Comparison of ENCODE assay signal across 13 cellular contexts in genomic region chr1:9384751-9385245, GRCh38.
A peak's percentile ranks its signal among the peaks of the same experiment; 100 is the strongest.
DNase-seq lines count a peak whose midpoint lies in the region; ATAC-seq and TF ChIP-seq lines count a peak whose summit lies in the region.
"Had no signal": no experiment of that assay in that cellular context is flagged by ENCODE, and none has a peak within 500 bp of the region (broad histone marks: within the 10 kb centered on the region; RNA-seq: fewer than 3 reads in every experiment).

No MANE protein-coding gene starts in this region.

- peaks cover 7% of the 10 kb centered on the region for H3K4me1 Mint-ChIP-seq in Caco-2 (ENCODE audit: low read depth, unreplicated experiment)

- 12 to 17% (median 16%) methylated on average over 18 of the region's 18 CpGs for WGBS in ovary, 3 donors

- TF ChIP-seq CTCF in Caco-2 (IDR thresholded peaks at IDR 0.05; ENCODE audit: insufficient read depth in 1 of 2, low read depth in 1 of 2, low read length in 1 of 2, severe bottlenecking in 1 of 2, unreplicated experiment in 1 of 2) (no peak), colonic mucosa (IDR thresholded peaks at IDR 0.05) (no peak), ovary (IDR thresholded peaks at IDR 0.05) (no peak)

- DNase-seq in Caco-2 (peak; percentile 25 to 48), colonic mucosa (no peak), left kidney (ENCODE audit: low read depth, low spot score) (peak; percentile 75), renal cortical epithelial cell (ENCODE audit: low read depth) (peak; percentile 22), NCI-H345 (lab: John Stamatoyannopoulos, UW) (no peak), CD1c-positive myeloid dendritic cell (ENCODE audit: extremely low spot score) (no peak), ovary (no peak)
- DNase-seq: activated CD8-positive, alpha-beta memory T cell treated with anti-CD3 and anti-CD28 coated beads, Interleukin-2, amount 50 U/mL, for 4 hours; body of pancreas; mesendoderm; NCI-H1436 had no signal

- TF ChIP-seq POLR2A in ovary (IDR thresholded peaks at IDR 0.05), result no peak

- ATAC-seq in HG03457 (IDR thresholded peaks at IDR 0.05; ENCODE audit: unreplicated experiment), result no peak
- ATAC-seq: body of pancreas had no signal

- no peak overlapping the region for H3K4me3 Mint-ChIP-seq in Caco-2 (ENCODE audit: unreplicated experiment)
- H3K4me3 Mint-ChIP-seq: B cell had no signal

- TF ChIP-seq EP300 in ovary (IDR thresholded peaks at IDR 0.05), result no peak

- CTCF ChIA-PET in Caco-2 (lab: Charles Lee), result no interaction called here

- no peaks in the 10 kb centered on the region for H3K27me3 Mint-ChIP-seq in Caco-2 (ENCODE audit: insufficient read depth, unreplicated experiment)

- no peaks in the 10 kb centered on the region for H3K27me3 ChIP-seq in Caco-2 (replicated peaks; ENCODE audit: control insufficient read depth, insufficient read depth, low read length)
- no peaks in the 10 kb centered on the region for H3K27me3 ChIP-seq in colonic mucosa
- no peaks in the 10 kb centered on the region for H3K27me3 ChIP-seq in ovary
- H3K27me3 ChIP-seq: body of pancreas had no signal

- H3K9me3 Mint-ChIP-seq in Caco-2 (ENCODE audit: unreplicated experiment), result no peaks in the 10 kb centered on the region

- H3K36me3 Mint-ChIP-seq in Caco-2 (ENCODE audit: insufficient read depth, unreplicated experiment), result no peaks in the 10 kb centered on the region

- H3K9me3 ChIP-seq in Caco-2 (no peaks in the 10 kb centered on the region), colonic mucosa (no peaks in the 10 kb centered on the region), ovary (no peaks in the 10 kb centered on the region)
- H3K9me3 ChIP-seq: body of pancreas had no signal

- H3K36me3 ChIP-seq in Caco-2 (ENCODE audit: control insufficient read depth, insufficient read depth, low read length) (no peaks in the 10 kb centered on the region), colonic mucosa (no peaks in the 10 kb centered on the region), ovary (no peaks in the 10 kb centered on the region)

- intact Hi-C loops in Caco-2 (cut with micrococcal nuclease; ENCODE audit: unreplicated experiment) (no loop called here), colonic mucosa (cut with DNase I) (no loop called here), ovary (cut with DNase I) (no loop called here)

- H3K27ac Mint-ChIP-seq in Caco-2 (ENCODE audit: unreplicated experiment), result peak overlapping the region; percentile 42
- H3K27ac Mint-ChIP-seq: B cell had no signal

- no peak overlapping the region for H3K9ac ChIP-seq in colonic mucosa (ENCODE audit: low read depth in 2 of 2, low read length in 2 of 2)

- H3K27ac ChIP-seq in colonic mucosa (peak overlapping the region; percentile 28), ovary (no peak overlapping the region)
- H3K27ac ChIP-seq: body of pancreas had no signal

- BruUV-seq in Caco-2 (replicated peaks; lab: Mats Ljungman, UMichigan), result no TSS peak

- POLR2A ChIA-PET in Caco-2 (lab: Charles Lee), result no interaction called here

- no peak overlapping the region for H3K4me3 ChIP-seq in Caco-2 (ENCODE audit: low read depth, low read length)
- H3K4me3 ChIP-seq in colonic mucosa, result no peak overlapping the region
- no peak overlapping the region for H3K4me3 ChIP-seq in ovary
- H3K4me3 ChIP-seq: body of pancreas had no signal

- H3K4me1 ChIP-seq in Caco-2 (peaks cover 14% of the 10 kb centered on the region; the same call in 1 of the 2 replicates), colonic mucosa (no peaks in the 10 kb centered on the region), ovary (ENCODE audit: insufficient read depth) (peaks cover 28% of the 10 kb centered on the region)
- H3K4me1 ChIP-seq: body of pancreas had no signal

Comparison
In these comparisons a context has a peak if more than half of its experiments do, and no peak if none do; other contexts are left out.
1. DNase-seq: peak in Caco-2 (2 of 2), left kidney (single experiment) and renal cortical epithelial cell (single experiment); none in colonic mucosa (single experiment), NCI-H345 (single experiment), CD1c-positive myeloid dendritic cell (single experiment) and ovary (0 of 5).